ENCODE assay signal across 8 cellular contexts in genomic region chr17:4412933-4413831, GRCh38. TPM values are rescaled to one million over a fixed set of nuclear protein-coding genes. Genes with fewer than 3 reads are reported as not detected.
DNase-seq lines count a peak whose midpoint lies in the region; ATAC-seq, FAIRE-seq and TF ChIP-seq lines count a peak whose summit lies in the region.

No MANE protein-coding gene starts in this region.

- TF ChIP-seq CTCF in OCI-LY3 (IDR thresholded peaks at IDR 0.05; ENCODE audit: low read depth, low read length) (peak; percentile 84), endothelial cell (IDR thresholded peaks at IDR 0.05; ENCODE audit: unreplicated experiment) (peak; percentile 92), mucosa of descending colon (IDR thresholded peaks at IDR 0.05) (peak; percentile 66)

- no peaks in the 10 kb centered on the region for H3K9me3 Mint-ChIP-seq in IgD-negative memory B cell
- H3K9me3 Mint-ChIP-seq in endothelial cell (ENCODE audit: unreplicated experiment): no peaks in the 10 kb centered on the region

- H3K27ac Mint-ChIP-seq in IgD-negative memory B cell (peak overlapping the region in 2 of 3 donors; percentile 33 to 84), endothelial cell (ENCODE audit: unreplicated experiment) (no peak overlapping the region)

- peak; percentile 95 for FAIRE-seq in GM12892 (lab: Jason Lieb, UNC)

- H3K4me3 Mint-ChIP-seq in IgD-negative memory B cell: peak overlapping the region in 2 of 4 donors; percentile 30 to 88
- H3K4me3 Mint-ChIP-seq in endothelial cell (ENCODE audit: unreplicated experiment): no peak overlapping the region

- peak overlapping the region; percentile 96 for H3K4me2 ChIP-seq in OCI-LY3 (ENCODE audit: low read length)

- peak overlapping the region; percentile 79 for H3K4me3 ChIP-seq in OCI-LY3 (ENCODE audit: low read length)
- no peak overlapping the region for H3K4me3 ChIP-seq in mucosa of descending colon

- H3K4me1 Mint-ChIP-seq in IgD-negative memory B cell (peaks cover 3 to 8% (median 6%) of the 10 kb centered on the region in 3 donors), endothelial cell (ENCODE audit: unreplicated experiment) (no peaks in the 10 kb centered on the region)

- no peaks in the 10 kb centered on the region for H3K79me2 ChIP-seq in OCI-LY3 (ENCODE audit: low read length)

- no peak overlapping the region for H3K27ac ChIP-seq in OCI-LY3 (ENCODE audit: low read length)

- no peaks in the 10 kb centered on the region for H3K27me3 ChIP-seq in OCI-LY3 (ENCODE audit: low read depth, low read length)

- no peaks in the 10 kb centered on the region for H3K36me3 Mint-ChIP-seq in IgD-negative memory B cell
- H3K36me3 Mint-ChIP-seq in endothelial cell (ENCODE audit: low read depth, unreplicated experiment): no peaks in the 10 kb centered on the region

- peak; percentile 99 for ATAC-seq in mucosa of descending colon
- no peak for ATAC-seq in HG02678 (IDR thresholded peaks at IDR 0.05; ENCODE audit: unreplicated experiment)

- H2AFZ ChIP-seq in OCI-LY3 (ENCODE audit: low read depth, low read length): peak overlapping the region; percentile 92; the same call in 1 of the 2 replicates

- no peak for TF ChIP-seq POLR2A in GM12892 (IDR thresholded peaks at IDR 0.05; ENCODE audit: low read depth, low read length)

- no peaks in the 10 kb centered on the region for H3K27me3 Mint-ChIP-seq in IgD-negative memory B cell
- peaks cover 2% of the 10 kb centered on the region for H3K27me3 Mint-ChIP-seq in endothelial cell (ENCODE audit: unreplicated experiment)

- peak; percentile 84 for DNase-seq in GM12892 (ENCODE audit: insufficient read length)
- peak; percentile 71 for DNase-seq in activated CD8-positive, alpha-beta memory T cell treated with anti-CD3 and anti-CD28 coated beads, Interleukin-2, amount 50 U/mL, for 1 hour (ENCODE audit: extremely low read depth)
- DNase-seq in endothelial cell (ENCODE audit: low spot score): peak; percentile 98
- peak; percentile 90 to 95 (median 92) for DNase-seq in mucosa of descending colon
- peak; percentile 90 to 92 for DNase-seq in stimulated activated CD8-positive, alpha-beta memory T cell treated with anti-CD3 and anti-CD28 coated beads, Interleukin-2, amount 100 ng/mL, for 48 hours (ENCODE audit: low read depth in 2 of 2)

- intact Hi-C loops in mucosa of descending colon (cut with DNase I, micrococcal nuclease): loop anchor here in 1 of 2 donors (10.0 kb wide), 1 partner anchor 198 kb away; no protein-coding TSS in a partner anchor

- H3K9ac ChIP-seq in OCI-LY3 (ENCODE audit: low read length): peak overlapping the region; percentile 62

- H3K36me3 ChIP-seq in OCI-LY3 (replicated peaks; ENCODE audit: low read depth, low read length) (no peaks in the 10 kb centered on the region), mucosa of descending colon (ENCODE audit: low read depth) (no peaks in the 10 kb centered on the region)

- H3K4me1 ChIP-seq in OCI-LY3 (ENCODE audit: low read length) (peaks cover 5% of the 10 kb centered on the region), mucosa of descending colon (ENCODE audit: low read depth) (no peaks in the 10 kb centered on the region)

- H3K9me3 ChIP-seq in OCI-LY3 (ENCODE audit: insufficient read depth, low read length): no peaks in the 10 kb centered on the region
- H3K9me3 ChIP-seq in mucosa of descending colon: no peaks in the 10 kb centered on the region

- no peaks in the 10 kb centered on the region for H4K20me1 ChIP-seq in OCI-LY3 (ENCODE audit: insufficient read depth, low read length)

RNA-seq across cellular contexts. Expression of gene SPNS3, which starts 20.6 kb away (rescaled TPM):
- polyA plus RNA-seq in GM12892 (2012; ENCODE audit: missing spikeins): 0.11 TPM
- 0.94 TPM for polyA plus RNA-seq in IgD-negative memory B cell
- total RNA-seq in endothelial cell (ENCODE audit: unreplicated experiment) (0.18 TPM), mucosa of descending colon (under 1 TPM in 2 of 3 donors, not detected in 1; 0.38 to 0.72 TPM)

RNA-seq across cellular contexts. Expression of gene UBE2G1, which starts 46.7 kb away (rescaled TPM):
- 39.7 TPM for polyA plus RNA-seq in GM12892 (2012; ENCODE audit: missing spikeins)
- polyA plus RNA-seq in IgD-negative memory B cell: 97.5 TPM
- total RNA-seq in endothelial cell (ENCODE audit: unreplicated experiment): 88.0 TPM
- total RNA-seq in mucosa of descending colon: 100 to 1,000 TPM in 1 of 3 donors, 10 to 100 TPM in 2; 51.9 to 103 (median 56.7) TPM
